ENCODE assay signal across 15 cellular contexts in genomic region chr17:64387145-64387473, GRCh38. TPM values are rescaled to one million over a fixed set of nuclear protein-coding genes. Genes with fewer than 3 reads are reported as not detected.
DNase-seq lines count a peak whose midpoint lies in the region; ATAC-seq and TF ChIP-seq lines count a peak whose summit lies in the region.
"Had no signal": no experiment of that assay in that cellular context is flagged by ENCODE, and none has a peak within 500 bp of the region (broad histone marks: within the 10 kb centered on the region; RNA-seq: fewer than 3 reads in every experiment).

No MANE protein-coding gene starts in this region.

- H3K4me1 ChIP-seq in BLaER1 (peaks cover 71% of the 10 kb centered on the region), PC-9 (replicated peaks; ENCODE audit: insufficient read depth) (peaks cover 69% of the 10 kb centered on the region), esophagus squamous epithelium (peaks cover 0 to 26% (median 0%) of the 10 kb centered on the region in 3 donors), psoas muscle (peaks cover 5% of the 10 kb centered on the region)

- H3K4me2 ChIP-seq in BLaER1 (peak overlapping the region; percentile 86), PC-9 (peak overlapping the region; percentile 99)

- H3K36me3 ChIP-seq in BLaER1 (no peaks in the 10 kb centered on the region), PC-9 (ENCODE audit: low read depth) (peaks cover 56% of the 10 kb centered on the region), esophagus squamous epithelium (no peaks in the 10 kb centered on the region), psoas muscle (ENCODE audit: insufficient read depth in 1 of 2, low read depth in 1 of 2) (no peaks in the 10 kb centered on the region)

- no peaks in the 10 kb centered on the region for H3K9me2 ChIP-seq in PC-9 (ENCODE audit: insufficient read depth)

- H3K79me2 ChIP-seq in PC-9 (ENCODE audit: low read depth) = peaks cover 94% of the 10 kb centered on the region

- 60 to 73% methylated on average over 9 of the region's 9 CpGs for WGBS in esophagus squamous epithelium, 2 donors
- 68 to 81% (median 81%) methylated on average over 9 of the region's 9 CpGs for WGBS in psoas muscle, 3 donors

- H3K9me3 ChIP-seq in BLaER1 (no peaks in the 10 kb centered on the region), PC-9 (ENCODE audit: insufficient read depth, low read depth) (no peaks in the 10 kb centered on the region), esophagus squamous epithelium (no peaks in the 10 kb centered on the region), psoas muscle (no peaks in the 10 kb centered on the region)

- no peak overlapping the region for H3K4me3 ChIP-seq in BLaER1
- peak overlapping the region; percentile 85 for H3K4me3 ChIP-seq in PC-9
- H3K4me3 ChIP-seq in esophagus squamous epithelium = peak overlapping the region in 3 of 4 donors; percentile 13 to 54 (median 41)
- H3K4me3 ChIP-seq in psoas muscle = peak overlapping the region; percentile 59

- no peak overlapping the region for H2AFZ ChIP-seq in PC-9

- POLR2A ChIA-PET in PC-9 (lab: Charles Lee; ENCODE audit: unreplicated experiment) = no interaction called here

- H3K27ac ChIP-seq in BLaER1 (peak overlapping the region; percentile 68), PC-9 (peak overlapping the region; percentile 94), esophagus squamous epithelium (peak overlapping the region; percentile 10 to 84 (median 76)), psoas muscle (peak overlapping the region; percentile 67)

- ATAC-seq in psoas muscle = no peak

- no peaks in the 10 kb centered on the region for H4K20me1 ChIP-seq in BLaER1
- H4K20me1 ChIP-seq in PC-9 (ENCODE audit: insufficient read depth) = peaks cover 27% of the 10 kb centered on the region

- peaks cover 94% of the 10 kb centered on the region for H3F3A ChIP-seq in PC-9 (ENCODE audit: insufficient read depth, low read depth)

- intact Hi-C loops in PC-9 (cut with micrococcal nuclease; ENCODE audit: unreplicated experiment) = no loop called here
- intact Hi-C loops in esophagus squamous epithelium (cut with DNase I) = no loop called here
- intact Hi-C loops in psoas muscle (cut with DNase I) = no loop called here

- no TSS peak for BruUV-seq in PC-9 (replicated peaks; lab: Mats Ljungman, UMichigan)

- no peak for TF ChIP-seq POLR2A in esophagus squamous epithelium (IDR thresholded peaks at IDR 0.05)

- TF ChIP-seq CTCF in PC-9 (conservative IDR thresholded peaks at IDR 0.05) (no peak), esophagus squamous epithelium (IDR thresholded peaks at IDR 0.05) (no peak), psoas muscle (IDR thresholded peaks at IDR 0.05) (no peak)

- peak overlapping the region; percentile 13; the same call in 1 of the 2 replicates for H3K9ac ChIP-seq in BLaER1

- H3K27me3 ChIP-seq in BLaER1 = no peaks in the 10 kb centered on the region
- H3K27me3 ChIP-seq in PC-9 (ENCODE audit: insufficient read depth, low read depth) = no peaks in the 10 kb centered on the region
- H3K27me3 ChIP-seq in esophagus squamous epithelium = no peaks in the 10 kb centered on the region
- no peaks in the 10 kb centered on the region for H3K27me3 ChIP-seq in psoas muscle (ENCODE audit: insufficient read depth in 3 of 3, low read length in 2 of 3)

- CTCF ChIA-PET in PC-9 (lab: Charles Lee) = no interaction called here

- no peak for DNase-seq in PC-9
- no peak for DNase-seq in esophagus squamous epithelium (lab: John Stamatoyannopoulos, UW)
- no peak for DNase-seq in psoas muscle
- DNase-seq in activated CD8-positive, alpha-beta memory T cell treated with anti-CD3 and anti-CD28 coated beads, Interleukin-2, amount 50 U/mL, for 48 hours = no peak
- no peak for DNase-seq in A172 (ENCODE audit: low spot score)
- DNase-seq in NCI-H510A (lab: John Stamatoyannopoulos, UW) = no peak
- no peak for DNase-seq in ecto neural progenitor cell (ENCODE audit: low spot score)
- DNase-seq: activated CD4-positive, alpha-beta T cell treated with anti-CD3 and anti-CD28 coated beads, Interleukin-2, amount 50 U/mL, for 4 hours; activated effector memory CD4-positive, alpha-beta T cell treated with Interleukin-2 at 50 U/mL for 16 hours; DMS79 treated with DMSO at 0.1 percent for 48 hours; NCI-H187 treated with DMSO at 0.1 percent for 48 hours; NCI-H526 treated with DMSO at 0.1 percent for 48 hours; nephron progenitor cell; trophoblast cell had no signal

RNA-seq across cellular contexts. Expression of gene PECAM1, which starts 3.6 kb away (rescaled TPM):
- total RNA-seq in PC-9 (2021) (0.80 and 1.5 TPM in 2 replicates), esophagus squamous epithelium (10 to 100 TPM in 3 of 4 donors, 1 to 10 TPM in 1; 9.4 to 71.4 (median 34.3) TPM), psoas muscle (100 to 1,000 TPM in 2 of 4 donors, 10 to 100 TPM in 2; 71.9 to 117 (median 105) TPM)
- polyA plus RNA-seq in psoas muscle = 10 to 100 TPM; 21.0 to 40.5 (median 29.6) TPM
- 0.05 TPM in 1 of 2 replicates, not detected in the other for total RNA-seq in A172 (2014; rRNA removed; shearing (Covaris generic))
